ENCODE assay signal across 32 cellular contexts in the genomic region with DNA sequence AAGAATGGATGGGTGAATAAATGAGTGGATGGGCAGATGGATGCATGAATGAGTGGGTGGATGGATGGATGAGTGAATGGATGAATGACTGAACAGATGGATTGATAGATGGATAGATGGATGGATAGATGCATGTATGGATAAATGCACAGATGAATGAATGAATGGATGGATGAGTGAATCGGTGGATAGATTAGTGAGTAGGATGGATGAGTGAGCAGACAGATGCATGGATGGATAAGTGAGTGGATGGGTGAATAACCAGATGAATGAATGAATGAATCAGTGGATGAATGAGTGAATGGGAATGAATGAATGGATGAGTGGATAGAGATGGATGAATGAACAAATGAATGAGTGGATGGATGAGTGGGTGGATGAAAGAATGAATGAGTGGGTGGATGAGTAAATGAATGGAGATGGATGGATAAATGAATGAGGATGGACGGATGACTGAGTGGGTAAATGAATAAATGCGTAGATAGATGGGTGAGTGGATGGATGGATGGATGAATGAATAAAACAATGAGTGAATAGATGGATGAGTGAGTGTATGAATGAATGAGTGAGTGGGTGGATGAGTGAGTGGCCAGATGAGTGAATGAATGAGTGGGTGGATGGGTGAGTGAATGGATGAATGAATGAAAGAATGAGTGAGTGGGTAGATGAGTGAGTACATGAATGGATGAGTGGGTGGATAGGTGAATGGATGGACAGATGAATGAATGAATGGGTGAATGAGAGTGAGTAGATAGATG.
"Had no signal": no experiment of that assay in that cellular context is flagged by ENCODE, and none has a peak within 500 bp of the region (broad histone marks: within the 10 kb centered on the region; RNA-seq: fewer than 3 reads in every experiment).

No MANE protein-coding gene starts in this region.

- H3K9me3 ChIP-seq: esophagus squamous epithelium, heart right ventricle, left lung, lower lobe of right lung, pancreas, prostate gland, sigmoid colon, thyroid gland, upper lobe of right lung had no signal

- H3K27me3 ChIP-seq: brain microvascular endothelial cell, esophagus squamous epithelium, heart right ventricle, left lung, pancreas, sigmoid colon, thyroid gland, upper lobe of right lung had no signal

- ATAC-seq: activated CD4-positive, alpha-beta T cell treated with anti-CD3 and anti-CD28 coated beads for 36 hours; heart right ventricle; left lung; lower lobe of right lung; naive thymus-derived CD8-positive, alpha-beta T cell; stimulated activated memory B cell treated with anti-CD40 and anti-IgM and Interleukin-4, amounts not matched to agents 10 μg/mL and 1 μg/mL and 100 μg/mL, for 72 hours; stimulated activated naive CD8-positive, alpha-beta T cell treated with anti-CD3 and anti-CD28 coated beads, Interleukin-15, amount 100 ng/mL, for 72 hours; upper lobe of right lung had no signal

- H3K4me3 ChIP-seq: esophagus squamous epithelium, heart right ventricle, left lung, lower lobe of right lung, pancreas, prostate gland, sigmoid colon, thyroid gland, upper lobe of right lung had no signal

- H3K36me3 Mint-ChIP-seq: naive thymus-derived CD8-positive, alpha-beta T cell had no signal

- H3K36me3 ChIP-seq: brain microvascular endothelial cell, lower lobe of right lung, pancreas, prostate gland, thyroid gland had no signal

- H3K9me3 Mint-ChIP-seq: activated B cell treated with CpG ODN at 0.5 μM for 24 hours; endodermal cell; naive thymus-derived CD8-positive, alpha-beta T cell; neural crest cell; stimulated activated memory B cell treated with anti-CD40 and anti-IgM and Interleukin-4, amounts not matched to agents 10 μg/mL and 1 μg/mL and 100 μg/mL, for 72 hours; stimulated activated naive CD8-positive, alpha-beta T cell treated with anti-CD3 and anti-CD28 coated beads, Interleukin-15, amount 100 ng/mL, for 72 hours; T-helper 2 cell treated with Interferon-gamma antibody and Interleukin-4, amounts not matched to agents 5 μg/mL and 100 μg/mL, for 36 hours had no signal

- H3K4me3 Mint-ChIP-seq: activated B cell treated with CpG ODN at 0.5 μM for 24 hours; activated CD4-positive, alpha-beta T cell treated with anti-CD3 and anti-CD28 coated beads for 36 hours; endodermal cell; naive thymus-derived CD8-positive, alpha-beta T cell; neural crest cell; stimulated activated memory B cell treated with anti-CD40 and anti-IgM and Interleukin-4, amounts not matched to agents 10 μg/mL and 1 μg/mL and 100 μg/mL, for 72 hours; stimulated activated naive CD8-positive, alpha-beta T cell treated with anti-CD3 and anti-CD28 coated beads, Interleukin-15, amount 100 ng/mL, for 72 hours; T-helper 2 cell treated with Interferon-gamma antibody and Interleukin-4, amounts not matched to agents 5 μg/mL and 100 μg/mL, for 36 hours had no signal

- H3K27ac Mint-ChIP-seq: activated B cell treated with CpG ODN at 0.5 μM for 24 hours; activated CD4-positive, alpha-beta T cell treated with anti-CD3 and anti-CD28 coated beads for 36 hours; endodermal cell; naive thymus-derived CD8-positive, alpha-beta T cell; stimulated activated memory B cell treated with anti-CD40 and anti-IgM and Interleukin-4, amounts not matched to agents 10 μg/mL and 1 μg/mL and 100 μg/mL, for 72 hours; stimulated activated naive CD8-positive, alpha-beta T cell treated with anti-CD3 and anti-CD28 coated beads, Interleukin-15, amount 100 ng/mL, for 72 hours; T-helper 2 cell treated with Interferon-gamma antibody and Interleukin-4, amounts not matched to agents 5 μg/mL and 100 μg/mL, for 36 hours had no signal

- H3K27ac ChIP-seq: brain microvascular endothelial cell, heart right ventricle, left lung, lower lobe of right lung, pancreas, prostate gland, thyroid gland, upper lobe of right lung had no signal

- DNase-seq: activated B cell treated with CpG ODN at 0.5 μM for 24 hours; activated CD4-positive, alpha-beta T cell treated with anti-CD3 and anti-CD28 coated beads for 36 hours; activated CD4-positive, alpha-beta T cell treated with anti-CD3 and anti-CD28 coated beads, Interleukin-2, amount 50 U/mL, for 4 hours; activated gamma-delta T cell treated with Interleukin-2 at 50 U/mL for 16 hours; activated T-cell treated with anti-CD3 and anti-CD28 coated beads, Interleukin-2, amount 50 U/mL, for 1 hour; amniotic stem cell; brain microvascular endothelial cell; caudate nucleus; esophagus squamous epithelium; foreskin melanocyte; kidney glomerular epithelial cell; left lung; lower lobe of right lung; mesenchymal stem cell; nucleus accumbens; retina; sigmoid colon; stimulated activated CD4-positive, alpha-beta T cell treated with anti-CD3 and anti-CD28 coated beads, Interleukin-1b, Interleukin-23, amount 100 ng/mL, for 48 hours; stimulated activated CD4-positive, alpha-beta T cell treated with anti-CD3 and anti-CD28 coated beads, Interleukin-4, amount 100 ng/mL, for 4 hours; stimulated activated naive CD8-positive, alpha-beta T cell treated with anti-CD3 and anti-CD28 coated beads, Interleukin-15, amount 100 ng/mL, for 72 hours; substantia nigra; T-helper 1 cell; thyroid gland; upper lobe of right lung had no signal
